In the genomic region with DNA sequence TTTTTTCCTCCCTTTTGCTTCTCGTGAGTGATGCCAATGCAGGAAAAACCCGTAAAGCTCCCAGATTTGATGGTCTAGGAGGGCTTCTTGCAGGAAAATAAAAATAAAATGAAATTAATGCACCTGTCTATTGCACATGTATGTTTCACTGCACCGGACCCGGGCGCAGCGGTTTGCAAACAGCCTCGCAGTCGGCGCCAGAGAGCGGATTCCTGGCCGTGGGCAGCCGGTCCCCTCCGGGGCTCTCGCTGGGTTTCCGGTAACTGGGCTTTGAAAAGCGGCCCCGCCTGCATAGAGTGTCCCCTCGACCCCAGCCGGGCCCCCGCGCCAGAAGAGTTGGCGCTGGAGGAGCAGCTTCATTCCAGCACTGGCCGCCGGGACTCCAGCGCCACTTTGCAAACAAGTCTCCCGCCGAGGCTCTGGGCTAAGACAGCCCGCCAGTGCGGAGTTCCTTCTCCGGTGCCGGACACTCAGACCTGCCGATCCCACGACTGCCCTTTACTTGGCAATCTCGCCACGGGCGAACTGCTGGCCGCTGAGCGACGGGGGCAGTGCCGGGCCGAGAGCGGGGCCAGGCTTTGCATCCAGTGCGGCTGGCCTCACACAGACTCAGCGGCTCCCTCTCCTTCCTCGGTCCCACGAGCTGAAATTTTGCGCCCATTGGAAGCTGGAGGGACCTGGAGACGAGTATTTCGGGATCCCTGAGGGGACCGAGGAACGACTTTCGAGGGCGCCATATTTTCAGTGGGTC, we compare ENCODE assay signal across 1 cellular context.
A peak's percentile ranks its signal among the peaks of the same experiment; 100 is the strongest.
TF ChIP-seq lines count a peak whose summit lies in the region.

No MANE protein-coding gene starts in this region.

TF ChIP-seq in Ishikawa, 13 proteins besides CTCF, POLR2A, EP300 and RAD21 (continued from another document):
- 0 out of 2 replicates have a peak, but pooled peaks have one; percentile 3 for TF ChIP-seq MAX (IDR thresholded peaks at IDR 0.05)
- TF ChIP-seq CREB1 (IDR thresholded peaks at IDR 0.05; ENCODE audit: low read depth), result no peak
- no peak for TF ChIP-seq TAF1 (IDR thresholded peaks at IDR 0.05; ENCODE audit: low read depth)
TF ChIP-seq in Ishikawa: peak in this region for 3.
